In genomic region chr9:35909274-35909673, GRCh38 we compare ENCODE assay signal across 12 cellular contexts. TPM values are rescaled to one million over a fixed set of nuclear protein-coding genes. Genes with fewer than 3 reads are reported as not detected.
DNase-seq lines count a peak whose midpoint lies in the region; ATAC-seq and TF ChIP-seq lines count a peak whose summit lies in the region.
"Had no signal": no experiment of that assay in that cellular context is flagged by ENCODE, and none has a peak within 500 bp of the region (broad histone marks: within the 10 kb centered on the region; RNA-seq: fewer than 3 reads in every experiment).

Gene SPAAR, plus strand, starts transcription at chr9:35909490. Its CDS starts 974 bp downstream, at chr9:35910464.

- intact Hi-C loops in Panc1 (cut with micrococcal nuclease; ENCODE audit: unreplicated experiment): no loop called here
- intact Hi-C loops in esophagus muscularis mucosa (cut with DNase I): no loop called here

- 70% methylated on average over 11 of the region's 11 CpGs for WGBS in esophagus muscularis mucosa

- H3K27me3 ChIP-seq in AG04450 (ENCODE audit: control insufficient read depth, insufficient read depth, low read length) (no peaks in the 10 kb centered on the region), Panc1 (ENCODE audit: control insufficient read depth, insufficient read depth, low read length) (no peaks in the 10 kb centered on the region), esophagus muscularis mucosa (no peaks in the 10 kb centered on the region)

- in situ Hi-C loops in Panc1 (cut with HindIII; ENCODE audit: low pct_unique_long_range_greater_than_20kb, low sequenced_read_pairs): no loop called here
- in situ Hi-C loops in GM13977 (cut with MboI; ENCODE audit: low pct_unique_long_range_greater_than_20kb, low sequenced_read_pairs, unreplicated experiment): no loop called here

- H3K27ac ChIP-seq in AG04450 (ENCODE audit: low read depth, low read length) (peak within 1 kb of the TSS; percentile 97), Panc1 (ENCODE audit: low read length) (peak within 1 kb of the TSS; percentile 78), esophagus muscularis mucosa (replicated peaks in 1 of 4) (peak within 1 kb of the TSS; percentile 91 to 97 (median 93))

- no TSS peak for BruUV-seq in Panc1 (replicated peaks; lab: Mats Ljungman, UMichigan)

- TF ChIP-seq CTCF in AG04450 (IDR thresholded peaks at IDR 0.05; ENCODE audit: low read depth, low read length): no peak
- TF ChIP-seq CTCF in Panc1 (IDR thresholded peaks at IDR 0.05): no peak
- TF ChIP-seq CTCF in esophagus muscularis mucosa (IDR thresholded peaks at IDR 0.05): no peak
- no peak for TF ChIP-seq CTCF in osteocyte (IDR thresholded peaks at IDR 0.05)
- TF ChIP-seq CTCF in GM13977 (IDR thresholded peaks at IDR 0.05; ENCODE audit: extremely low read depth, insufficient read depth, missing control alignments): no peak

- TF ChIP-seq EP300 in esophagus muscularis mucosa (IDR thresholded peaks at IDR 0.05): no peak

- POLR2A ChIA-PET in AG04450 (lab: Yijun Ruan, JAX): no interaction called here
- POLR2A ChIA-PET in Panc1 (lab: Charles Lee): no interaction called here

- H3K36me3 ChIP-seq in Panc1 (ENCODE audit: control insufficient read depth, insufficient read depth, low read length) (no peaks in the 10 kb centered on the region), esophagus muscularis mucosa (no peaks in the 10 kb centered on the region)

- no peaks in the 10 kb centered on the region for H3K9me3 Mint-ChIP-seq in osteocyte (ENCODE audit: unreplicated experiment)
- H3K9me3 Mint-ChIP-seq: stimulated activated naive CD8-positive, alpha-beta T cell treated with anti-CD3 and anti-CD28 coated beads, Interleukin-15, Interleukin-2, amounts not matched to agents 100 ng/mL and 50 ng/mL, for 24 hours had no signal

- CTCF ChIA-PET in AG04450 (lab: Charles Lee) (interaction anchor here (1.0 to 13.6 kb wide), 3 partner anchors 36 to 84 kb away, joined by 3 to 153 read pairs (median 3); no protein-coding TSS in a partner anchor), Panc1 (lab: Charles Lee) (interaction anchor here (1.0 kb wide), 1 partner anchor 114 kb away, joined by 3 read pairs; no protein-coding TSS in a partner anchor)

- ATAC-seq in Panc1: no peak
- ATAC-seq in HG03196 (IDR thresholded peaks at IDR 0.05; ENCODE audit: unreplicated experiment): no peak
- ATAC-seq in GM21528 (IDR thresholded peaks at IDR 0.05; ENCODE audit: low FRiP score, unreplicated experiment): no peak
- ATAC-seq in HG02870 (IDR thresholded peaks at IDR 0.05; ENCODE audit: unreplicated experiment): no peak
- ATAC-seq: activated CD4-positive, CD25-positive, alpha-beta regulatory T cell treated with anti-CD3 and anti-CD28 coated beads, Interleukin-2, amount 50 U/mL, for 24 hours had no signal

- H3K27me3 Mint-ChIP-seq in osteocyte (ENCODE audit: unreplicated experiment): no peaks in the 10 kb centered on the region
- H3K27me3 Mint-ChIP-seq: stimulated activated naive CD8-positive, alpha-beta T cell treated with anti-CD3 and anti-CD28 coated beads, Interleukin-15, Interleukin-2, amounts not matched to agents 100 ng/mL and 50 ng/mL, for 24 hours had no signal

- peak within 1 kb of the TSS; percentile 98 for H3K27ac Mint-ChIP-seq in osteocyte (ENCODE audit: unreplicated experiment)

- H3K4me3 ChIP-seq in AG04450 (ENCODE audit: low read depth, low read length): no peak within 1 kb of the TSS
- no peak within 1 kb of the TSS for H3K4me3 ChIP-seq in Panc1 (ENCODE audit: low read depth in 2 of 2, low read length in 2 of 2)
- H3K4me3 ChIP-seq in esophagus muscularis mucosa: peak within 1 kb of the TSS; percentile 43 to 60 (median 48)

- peaks cover 64% of the 10 kb centered on the region for H3K4me1 ChIP-seq in Panc1 (ENCODE audit: control insufficient read depth, insufficient read depth, low read length)
- peaks cover 69 to 76% (median 73%) of the 10 kb centered on the region in 4 donors for H3K4me1 ChIP-seq in esophagus muscularis mucosa

- no peak for TF ChIP-seq POLR2A in esophagus muscularis mucosa (IDR thresholded peaks at IDR 0.05; ENCODE audit: low read depth)

- H3K36me3 Mint-ChIP-seq in osteocyte (ENCODE audit: unreplicated experiment): no peaks in the 10 kb centered on the region

- DNase-seq in AG04450 (ENCODE audit: low read depth, low spot score) (no peak), Panc1 (ENCODE audit: low read depth, low spot score) (no peak), esophagus muscularis mucosa (ENCODE audit: extremely low spot score) (no peak), osteocyte (ENCODE audit: extremely low spot score, unreplicated experiment) (no peak), GM13977 (ENCODE audit: low spot score) (no peak)
- DNase-seq: effector CD8-positive, alpha-beta T cell; NCI-H2107 had no signal

- H3K9me3 ChIP-seq in AG04450 (ENCODE audit: control insufficient read depth, insufficient read depth, low read length) (no peaks in the 10 kb centered on the region; the same call in 1 of the 2 replicates), Panc1 (ENCODE audit: control insufficient read depth, insufficient read depth, low read depth, low read length) (no peaks in the 10 kb centered on the region), esophagus muscularis mucosa (no peaks in the 10 kb centered on the region)

- H3K4me3 Mint-ChIP-seq in osteocyte (ENCODE audit: unreplicated experiment): peak within 1 kb of the TSS; percentile 10
- H3K4me3 Mint-ChIP-seq: stimulated activated naive CD8-positive, alpha-beta T cell treated with anti-CD3 and anti-CD28 coated beads, Interleukin-15, Interleukin-2, amounts not matched to agents 100 ng/mL and 50 ng/mL, for 24 hours had no signal

- H3K4me1 Mint-ChIP-seq in osteocyte (ENCODE audit: unreplicated experiment): peaks cover 75% of the 10 kb centered on the region

RNA-seq across cellular contexts. Expression of gene SPAAR, which starts in this region (rescaled TPM):
- polyA plus RNA-seq in AG04450 (2011; rRNA removed): 0.17 and 0.27 TPM in 2 replicates
- 0.35 and 0.41 TPM in 2 replicates for polyA minus RNA-seq in AG04450 (2011; rRNA and poly(A)+ RNA removed)
- not detected for total RNA-seq in Panc1 (2021; ENCODE audit: unreplicated experiment)
- not detected for polyA plus RNA-seq in Panc1 (2012; ENCODE audit: insufficient read length)
- 1 to 10 TPM; 2.1 to 5.7 (median 2.8) TPM for total RNA-seq in esophagus muscularis mucosa
- 0.56 TPM in 1 of 2 replicates, not detected in the other for total RNA-seq in osteocyte

Comparison
In these comparisons a context has a peak if more than half of its experiments do, and no peak if none do; other contexts are left out.
1. H3K4me3 ChIP-seq: peak in esophagus muscularis mucosa (4 of 4); none in AG04450 (single experiment) and Panc1 (0 of 2).
2. Peak in every context shown above with its lines, with median percentiles within 50 percentile points of each other: H3K27ac ChIP-seq.